20 cellular contexts compared by ENCODE assay signal in the genomic region with DNA sequence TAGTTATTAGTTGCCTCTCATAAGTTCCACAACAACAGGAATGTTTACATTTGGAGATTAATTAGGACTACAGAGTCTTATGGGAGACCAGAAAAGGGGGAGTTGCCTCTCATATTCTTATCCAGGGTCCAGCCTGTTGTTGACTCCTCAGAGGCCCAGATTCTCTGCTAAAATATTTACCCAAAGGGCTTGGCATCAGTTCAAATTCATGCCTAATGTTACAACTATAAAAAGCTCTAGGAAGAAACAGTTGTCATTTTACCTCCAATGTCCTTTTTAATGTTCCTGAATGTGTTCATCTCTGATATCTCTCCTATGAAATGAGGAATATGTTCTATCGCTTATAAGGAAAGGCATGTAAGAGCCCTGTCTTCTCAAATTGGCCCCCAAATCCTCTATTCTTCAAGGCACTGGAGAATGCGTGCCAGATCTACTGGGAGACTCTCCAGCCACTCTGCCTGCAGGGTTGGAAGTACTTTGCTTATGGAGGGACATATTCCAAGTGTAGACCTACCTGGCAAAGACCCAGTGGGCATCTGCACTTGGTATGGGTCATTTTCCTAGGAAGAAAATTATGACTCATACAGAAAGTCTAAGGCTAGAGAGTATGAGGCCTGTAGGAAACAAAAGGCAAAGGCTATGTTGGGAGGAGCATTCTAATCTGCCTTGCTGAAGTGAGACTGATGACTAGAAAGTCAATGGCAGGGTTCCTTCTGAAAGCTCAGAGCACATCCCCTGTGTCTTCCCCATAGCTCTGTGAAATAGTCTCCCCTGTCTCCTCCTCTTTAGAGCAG.
DNase-seq lines count a peak whose midpoint lies in the region; ATAC-seq, FAIRE-seq and TF ChIP-seq lines count a peak whose summit lies in the region.
"Had no signal": no experiment of that assay in that cellular context is flagged by ENCODE, and none has a peak within 500 bp of the region (broad histone marks: within the 10 kb centered on the region; RNA-seq: fewer than 3 reads in every experiment).

No MANE protein-coding gene starts in this region.

- H3K27ac ChIP-seq in PC-3 (ENCODE audit: low read length) (no peak overlapping the region), endothelial cell of umbilical vein (ENCODE audit: insufficient read depth, low read depth, low read length) (no peak overlapping the region), osteoblast (ENCODE audit: low read depth, low read length) (no peak overlapping the region)
- H3K27ac ChIP-seq: neural progenitor cell, WERI-Rb-1 had no signal

- no peaks in the 10 kb centered on the region for H3K79me2 ChIP-seq in PC-3 (ENCODE audit: low read length)
- no peaks in the 10 kb centered on the region for H3K79me2 ChIP-seq in endothelial cell of umbilical vein (ENCODE audit: control insufficient read depth, insufficient read depth, low read length)
- H3K79me2 ChIP-seq in osteoblast (ENCODE audit: insufficient read depth, low read length), result no peaks in the 10 kb centered on the region

- no peak for TF ChIP-seq POLR2A in endothelial cell of umbilical vein (IDR thresholded peaks at IDR 0.05; ENCODE audit: low read depth, low read length)

- H3K9me1 ChIP-seq in endothelial cell of umbilical vein (replicated peaks; ENCODE audit: control insufficient read depth, extremely low read depth, insufficient read depth, low read length), result no peaks in the 10 kb centered on the region

- H3K27me3 ChIP-seq in PC-3 (ENCODE audit: low read length), result no peaks in the 10 kb centered on the region
- H3K27me3 ChIP-seq in endothelial cell of umbilical vein (ENCODE audit: control insufficient read depth in 2 of 2, insufficient read depth in 2 of 2, low read length in 2 of 2), result no peaks in the 10 kb centered on the region
- no peaks in the 10 kb centered on the region for H3K27me3 ChIP-seq in osteoblast (ENCODE audit: insufficient read depth, low read length)
- H3K27me3 ChIP-seq: neural progenitor cell had no signal

- H3K9me2 ChIP-seq in PC-3 (replicated peaks; ENCODE audit: low read length), result no peaks in the 10 kb centered on the region

- no peak for TF ChIP-seq CTCF in activated CD8-positive, alpha-beta T cell treated with anti-CD3 and anti-CD28 coated beads for 36 hours (IDR thresholded peaks at IDR 0.05)
- TF ChIP-seq CTCF in PC-3 (conservative IDR thresholded peaks at IDR 0.05; ENCODE audit: low read depth, low read length) (no peak), endothelial cell of umbilical vein (IDR thresholded peaks at IDR 0.05; ENCODE audit: extremely low read depth in 1 of 2, insufficient read depth in 1 of 2, low read depth in 1 of 2, low read length in 2 of 2) (no peak), WTC11 (IDR thresholded peaks at IDR 0.05) (no peak), osteoblast (IDR thresholded peaks at IDR 0.05; ENCODE audit: extremely low read depth, low read depth, low read length) (no peak)

- CTCF ChIA-PET in activated CD8-positive, alpha-beta T cell treated with anti-CD3 and anti-CD28 coated beads for 36 hours (lab: Charles Lee), result interaction anchor here (1.3 to 3.0 kb wide), 3 partner anchors 8 to 276 kb away, joined by 3 to 14 read pairs (median 7); no protein-coding TSS in a partner anchor
- CTCF ChIA-PET in activated CD8-positive, alpha-beta T cell treated with anti-CD3 and anti-CD28 coated beads, Interleukin-2, amount 10 ng/mL, durations not matched to agents 7 days and 5 days (lab: Charles Lee), result interaction anchor here (1.8 to 2.4 kb wide), 3 partner anchors 9 to 275 kb away, joined by 5 to 13 read pairs (median 7); a partner anchor contains a TSS
- CTCF ChIA-PET in PC-3 (lab: Charles Lee), result no interaction called here
- CTCF ChIA-PET in endothelial cell of umbilical vein (lab: Charles Lee), result no interaction called here
- CTCF ChIA-PET in WTC11 (lab: Charles Lee), result no interaction called here

- intact Hi-C loops in activated CD8-positive, alpha-beta T cell treated with anti-CD3 and anti-CD28 coated beads for 36 hours (cut with micrococcal nuclease), result no loop called here
- intact Hi-C loops in PC-3 (cut with micrococcal nuclease), result no loop called here
- intact Hi-C loops in endothelial cell of umbilical vein (cut with micrococcal nuclease), result no loop called here

- H3K4me1 ChIP-seq in PC-3 (ENCODE audit: insufficient read depth, low read length) (peaks cover 19% of the 10 kb centered on the region), endothelial cell of umbilical vein (ENCODE audit: control insufficient read depth, extremely low read depth, insufficient read depth, low read length) (no peaks in the 10 kb centered on the region), osteoblast (ENCODE audit: insufficient read depth, low read length) (no peaks in the 10 kb centered on the region)
- H3K4me1 ChIP-seq: Caco-2, neural progenitor cell had no signal

- H2AFZ ChIP-seq in PC-3 (ENCODE audit: low read length) (no peak overlapping the region), endothelial cell of umbilical vein (ENCODE audit: low read depth, low read length) (no peak overlapping the region), osteoblast (ENCODE audit: low read length) (no peak overlapping the region)
- H2AFZ ChIP-seq: neural progenitor cell had no signal

- peaks cover 30% of the 10 kb centered on the region for H3K4me1 Mint-ChIP-seq in activated CD8-positive, alpha-beta T cell treated with anti-CD3 and anti-CD28 coated beads for 36 hours (ENCODE audit: low read depth)
- H3K4me1 Mint-ChIP-seq in activated CD8-positive, alpha-beta T cell treated with anti-CD3 and anti-CD28 coated beads, Interleukin-2, amount 10 ng/mL, durations not matched to agents 7 days and 5 days (ENCODE audit: low read depth), result peaks cover 29% of the 10 kb centered on the region
- H3K4me1 Mint-ChIP-seq in stimulated activated naive B cell treated with anti-CD40 and anti-IgM and Interleukin-4, amounts not matched to agents 10 μg/mL and 1 μg/mL and 100 μg/mL, for 72 hours, result peaks cover 31 to 54% of the 10 kb centered on the region in 2 donors
- no peaks in the 10 kb centered on the region for H3K4me1 Mint-ChIP-seq in WTC11
- H3K4me1 Mint-ChIP-seq: neural progenitor cell had no signal

- H3K36me3 Mint-ChIP-seq in activated CD8-positive, alpha-beta T cell treated with anti-CD3 and anti-CD28 coated beads for 36 hours (ENCODE audit: low read depth), result no peaks in the 10 kb centered on the region
- peaks cover 3% of the 10 kb centered on the region for H3K36me3 Mint-ChIP-seq in activated CD8-positive, alpha-beta T cell treated with anti-CD3 and anti-CD28 coated beads, Interleukin-2, amount 10 ng/mL, durations not matched to agents 7 days and 5 days (ENCODE audit: low read depth)
- H3K36me3 Mint-ChIP-seq in stimulated activated naive B cell treated with anti-CD40 and anti-IgM and Interleukin-4, amounts not matched to agents 10 μg/mL and 1 μg/mL and 100 μg/mL, for 72 hours, result peaks cover 3 to 7% of the 10 kb centered on the region in 2 donors
- H3K36me3 Mint-ChIP-seq in WTC11, result no peaks in the 10 kb centered on the region
- H3K36me3 Mint-ChIP-seq: memory B cell, neural progenitor cell had no signal

- peaks cover 8% of the 10 kb centered on the region for H3K9me3 Mint-ChIP-seq in activated CD8-positive, alpha-beta T cell treated with anti-CD3 and anti-CD28 coated beads for 36 hours
- peaks cover 3% of the 10 kb centered on the region for H3K9me3 Mint-ChIP-seq in activated CD8-positive, alpha-beta T cell treated with anti-CD3 and anti-CD28 coated beads, Interleukin-2, amount 10 ng/mL, durations not matched to agents 7 days and 5 days (ENCODE audit: insufficient read depth)
- H3K9me3 Mint-ChIP-seq in stimulated activated naive B cell treated with anti-CD40 and anti-IgM and Interleukin-4, amounts not matched to agents 10 μg/mL and 1 μg/mL and 100 μg/mL, for 72 hours, result peaks cover 3 to 9% of the 10 kb centered on the region in 2 donors
- peaks cover 6% of the 10 kb centered on the region; the same call in 1 of the 2 replicates for H3K9me3 Mint-ChIP-seq in WTC11
- H3K9me3 Mint-ChIP-seq: memory B cell, neural progenitor cell had no signal

- H3K4me3 Mint-ChIP-seq in activated CD8-positive, alpha-beta T cell treated with anti-CD3 and anti-CD28 coated beads for 36 hours, result peak overlapping the region; percentile 40
- H3K4me3 Mint-ChIP-seq in activated CD8-positive, alpha-beta T cell treated with anti-CD3 and anti-CD28 coated beads, Interleukin-2, amount 10 ng/mL, durations not matched to agents 7 days and 5 days, result no peak overlapping the region
- peak overlapping the region; percentile 19 to 36 for H3K4me3 Mint-ChIP-seq in stimulated activated naive B cell treated with anti-CD40 and anti-IgM and Interleukin-4, amounts not matched to agents 10 μg/mL and 1 μg/mL and 100 μg/mL, for 72 hours
- H3K4me3 Mint-ChIP-seq in WTC11, result no peak overlapping the region
- H3K4me3 Mint-ChIP-seq: memory B cell, neural progenitor cell had no signal

- no peak overlapping the region for H3K9ac ChIP-seq in PC-3 (ENCODE audit: low read length)
- H3K9ac ChIP-seq in endothelial cell of umbilical vein (replicated peaks; ENCODE audit: extremely low read depth, insufficient read depth, low read length), result no peak overlapping the region
- H3K9ac ChIP-seq: neural progenitor cell had no signal

- H3K4me2 ChIP-seq in PC-3 (ENCODE audit: low read length), result no peak overlapping the region
- H3K4me2 ChIP-seq in endothelial cell of umbilical vein (ENCODE audit: insufficient read depth, low read length), result no peak overlapping the region
- H3K4me2 ChIP-seq in osteoblast (ENCODE audit: insufficient read depth, low read length), result no peak overlapping the region
- H3K4me2 ChIP-seq: neural progenitor cell had no signal

- no peak for DNase-seq in activated CD8-positive, alpha-beta T cell treated with anti-CD3 and anti-CD28 coated beads for 36 hours
- DNase-seq in activated CD8-positive, alpha-beta T cell treated with anti-CD3 and anti-CD28 coated beads, Interleukin-2, amount 10 ng/mL, durations not matched to agents 7 days and 5 days, result no peak
- DNase-seq in PC-3 (peak; percentile 41), endothelial cell of umbilical vein (ENCODE audit: low read depth, low spot score) (peak; percentile 43), NCI-H146 treated with DMSO at 0.1 percent for 48 hours (lab: John Stamatoyannopoulos, UW; ENCODE audit: unreplicated experiment) (no peak), WTC11 (ENCODE audit: low spot score) (no peak), osteoblast (ENCODE audit: insufficient read length, low spot score, missing footprints) (no peak)
- DNase-seq in stimulated activated naive B cell treated with anti-CD40 and anti-IgM and Interleukin-4, amounts not matched to agents 10 μg/mL and 1 μg/mL and 100 μg/mL, for 72 hours, result no peak
- DNase-seq: ACHN; activated T-cell treated with anti-CD3 and anti-CD28 coated beads for 4 hours; amygdala; Caco-2; NCI-H510A treated with DMSO at 0.1 percent for 48 hours; stimulated activated naive CD4-positive, alpha-beta T cell; WERI-Rb-1 had no signal

- ATAC-seq in activated CD8-positive, alpha-beta T cell treated with anti-CD3 and anti-CD28 coated beads for 36 hours, result peak; percentile 22
- ATAC-seq in activated CD8-positive, alpha-beta T cell treated with anti-CD3 and anti-CD28 coated beads, Interleukin-2, amount 10 ng/mL, durations not matched to agents 7 days and 5 days, result no peak
- ATAC-seq in PC-3, result peak; percentile 69
- peak; percentile 58 to 64 for ATAC-seq in stimulated activated naive B cell treated with anti-CD40 and anti-IgM and Interleukin-4, amounts not matched to agents 10 μg/mL and 1 μg/mL and 100 μg/mL, for 72 hours (replicated peaks)
- ATAC-seq in WTC11, result no peak
- ATAC-seq: K562 had no signal

- H3K27me3 Mint-ChIP-seq in activated CD8-positive, alpha-beta T cell treated with anti-CD3 and anti-CD28 coated beads for 36 hours, result peaks cover 7% of the 10 kb centered on the region
- peaks cover 9% of the 10 kb centered on the region for H3K27me3 Mint-ChIP-seq in activated CD8-positive, alpha-beta T cell treated with anti-CD3 and anti-CD28 coated beads, Interleukin-2, amount 10 ng/mL, durations not matched to agents 7 days and 5 days (ENCODE audit: low read depth)
- no peaks in the 10 kb centered on the region for H3K27me3 Mint-ChIP-seq in stimulated activated naive B cell treated with anti-CD40 and anti-IgM and Interleukin-4, amounts not matched to agents 10 μg/mL and 1 μg/mL and 100 μg/mL, for 72 hours
- no peaks in the 10 kb centered on the region for H3K27me3 Mint-ChIP-seq in WTC11 (ENCODE audit: low read depth)
- H3K27me3 Mint-ChIP-seq: memory B cell had no signal

- no peak for FAIRE-seq in endothelial cell of umbilical vein (lab: Jason Lieb, UNC)
- FAIRE-seq: frontal cortex, H1, K562 had no signal

- H3K9me3 ChIP-seq in PC-3 (ENCODE audit: low read length) (no peaks in the 10 kb centered on the region), endothelial cell of umbilical vein (replicated peaks; ENCODE audit: control insufficient read depth, insufficient read depth, low read length) (no peaks in the 10 kb centered on the region), osteoblast (ENCODE audit: low read depth, low read length) (no peaks in the 10 kb centered on the region)
- H3K9me3 ChIP-seq: Caco-2 had no signal

- H4K20me1 ChIP-seq in PC-3 (ENCODE audit: low read length), result no peaks in the 10 kb centered on the region
- no peaks in the 10 kb centered on the region for H4K20me1 ChIP-seq in endothelial cell of umbilical vein (replicated peaks; ENCODE audit: control insufficient read depth, extremely low read depth, insufficient read depth, low read length)
- H4K20me1 ChIP-seq in osteoblast (ENCODE audit: insufficient read depth, low read length), result no peaks in the 10 kb centered on the region

- POLR2A ChIA-PET in activated CD8-positive, alpha-beta T cell treated with anti-CD3 and anti-CD28 coated beads for 36 hours (lab: Charles Lee), result interaction anchor here (0.6 to 1.6 kb wide), 3 partner anchors 15 to 167 kb away, joined by 3 to 6 read pairs (median 4); no protein-coding TSS in a partner anchor
- POLR2A ChIA-PET in activated CD8-positive, alpha-beta T cell treated with anti-CD3 and anti-CD28 coated beads, Interleukin-2, amount 10 ng/mL, durations not matched to agents 7 days and 5 days (lab: Charles Lee), result no interaction called here
- POLR2A ChIA-PET in PC-3 (lab: Charles Lee; ENCODE audit: unreplicated experiment), result no interaction called here
- POLR2A ChIA-PET in endothelial cell of umbilical vein (lab: Charles Lee), result no interaction called here
- POLR2A ChIA-PET in WTC11 (lab: Charles Lee), result no interaction called here

- BruUV-seq in PC-3 (replicated peaks; lab: Mats Ljungman, UMichigan) (no TSS peak), endothelial cell of umbilical vein (replicated peaks; lab: Mats Ljungman, UMichigan) (no TSS peak)

- no peaks in the 10 kb centered on the region for H3K36me3 ChIP-seq in PC-3 (ENCODE audit: low read depth, low read length)
- H3K36me3 ChIP-seq in endothelial cell of umbilical vein (ENCODE audit: control insufficient read depth in 2 of 2, extremely low read depth in 1 of 2, insufficient read depth in 2 of 2, low read length in 2 of 2), result no peaks in the 10 kb centered on the region
- H3K36me3 ChIP-seq in osteoblast (ENCODE audit: insufficient read depth, low read length), result no peaks in the 10 kb centered on the region
- H3K36me3 ChIP-seq: neural progenitor cell, WERI-Rb-1 had no signal

- peak overlapping the region; percentile 95 for H3K27ac Mint-ChIP-seq in activated CD8-positive, alpha-beta T cell treated with anti-CD3 and anti-CD28 coated beads for 36 hours
- H3K27ac Mint-ChIP-seq in activated CD8-positive, alpha-beta T cell treated with anti-CD3 and anti-CD28 coated beads, Interleukin-2, amount 10 ng/mL, durations not matched to agents 7 days and 5 days, result no peak overlapping the region
- peak overlapping the region; percentile 99 for H3K27ac Mint-ChIP-seq in stimulated activated naive B cell treated with anti-CD40 and anti-IgM and Interleukin-4, amounts not matched to agents 10 μg/mL and 1 μg/mL and 100 μg/mL, for 72 hours
- H3K27ac Mint-ChIP-seq in WTC11, result no peak overlapping the region
- H3K27ac Mint-ChIP-seq: memory B cell, neural progenitor cell had no signal

- no peak overlapping the region for H3K4me3 ChIP-seq in PC-3 (ENCODE audit: low read length)
- no peak overlapping the region for H3K4me3 ChIP-seq in endothelial cell of umbilical vein (replicated peaks in 1 of 3; ENCODE audit: insufficient read depth in 1 of 3, low read depth in 1 of 3, low read length in 3 of 3)
- H3K4me3 ChIP-seq in osteoblast (ENCODE audit: insufficient read depth, low read length), result no peak overlapping the region
- H3K4me3 ChIP-seq: K562, neural progenitor cell had no signal

- H3F3A ChIP-seq in PC-3 (ENCODE audit: low read length, unreplicated experiment), result no peaks in the 10 kb centered on the region

- dilution Hi-C loops in endothelial cell of umbilical vein (cut with MboI; ENCODE audit: extremely low pct_ligation_motif_present, low sequenced_read_pairs), result no loop called here

Comparison
In these comparisons a context has a peak if more than half of its experiments do, and no peak if none do; other contexts are left out.
1. ATAC-seq: peak in activated CD8-positive, alpha-beta T cell treated with anti-CD3 and anti-CD28 coated beads for 36 hours (single experiment), PC-3 (single experiment) and stimulated activated naive B cell treated with anti-CD40 and anti-IgM and Interleukin-4, amounts not matched to agents 10 μg/mL and 1 μg/mL and 100 μg/mL, for 72 hours (2 of 2); none in activated CD8-positive, alpha-beta T cell treated with anti-CD3 and anti-CD28 coated beads, Interleukin-2, amount 10 ng/mL, durations not matched to agents 7 days and 5 days (single experiment) and WTC11 (single experiment).
2. H3K27ac Mint-ChIP-seq: peak in activated CD8-positive, alpha-beta T cell treated with anti-CD3 and anti-CD28 coated beads for 36 hours (single experiment) and stimulated activated naive B cell treated with anti-CD40 and anti-IgM and Interleukin-4, amounts not matched to agents 10 μg/mL and 1 μg/mL and 100 μg/mL, for 72 hours (single experiment); none in activated CD8-positive, alpha-beta T cell treated with anti-CD3 and anti-CD28 coated beads, Interleukin-2, amount 10 ng/mL, durations not matched to agents 7 days and 5 days (single experiment) and WTC11 (single experiment).
3. H3K4me3 Mint-ChIP-seq: peak in activated CD8-positive, alpha-beta T cell treated with anti-CD3 and anti-CD28 coated beads for 36 hours (single experiment) and stimulated activated naive B cell treated with anti-CD40 and anti-IgM and Interleukin-4, amounts not matched to agents 10 μg/mL and 1 μg/mL and 100 μg/mL, for 72 hours (2 of 2); none in activated CD8-positive, alpha-beta T cell treated with anti-CD3 and anti-CD28 coated beads, Interleukin-2, amount 10 ng/mL, durations not matched to agents 7 days and 5 days (single experiment) and WTC11 (single experiment).
4. DNase-seq: peak in PC-3 (single experiment) and endothelial cell of umbilical vein (single experiment); none in activated CD8-positive, alpha-beta T cell treated with anti-CD3 and anti-CD28 coated beads for 36 hours (single experiment), activated CD8-positive, alpha-beta T cell treated with anti-CD3 and anti-CD28 coated beads, Interleukin-2, amount 10 ng/mL, durations not matched to agents 7 days and 5 days (single experiment), stimulated activated naive B cell treated with anti-CD40 and anti-IgM and Interleukin-4, amounts not matched to agents 10 μg/mL and 1 μg/mL and 100 μg/mL, for 72 hours (single experiment), NCI-H146 treated with DMSO at 0.1 percent for 48 hours (single experiment), WTC11 (single experiment) and osteoblast (single experiment).
5. CTCF ChIA-PET loops: an anchor here in activated CD8-positive, alpha-beta T cell treated with anti-CD3 and anti-CD28 coated beads for 36 hours (1.3 to 3.0 kb wide) and activated CD8-positive, alpha-beta T cell treated with anti-CD3 and anti-CD28 coated beads, Interleukin-2, amount 10 ng/mL, durations not matched to agents 7 days and 5 days (1.8 to 2.4 kb wide); none called in PC-3, endothelial cell of umbilical vein and WTC11.